In the genomic region with DNA sequence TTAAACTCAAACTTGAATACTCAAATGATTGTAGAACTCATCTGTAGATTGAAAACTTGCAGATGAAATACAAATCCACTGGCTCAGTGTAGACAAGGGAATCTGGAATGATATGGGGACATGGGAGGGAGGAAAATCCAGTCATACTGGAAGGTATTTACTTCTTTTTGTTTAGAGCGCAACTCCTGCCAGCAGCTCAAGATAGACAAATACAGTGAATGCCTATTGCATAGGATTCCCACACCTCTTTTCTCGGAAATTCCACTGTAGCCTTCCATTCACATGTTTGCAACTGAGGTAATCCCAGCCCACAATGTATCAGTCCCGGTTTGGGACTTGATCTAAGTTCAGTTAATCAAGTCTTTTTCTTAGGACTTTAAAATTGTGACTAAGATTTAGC, we compare ENCODE assay signal across 35 cellular contexts.
A peak's percentile ranks its signal among the peaks of the same experiment; 100 is the strongest.
DNase-seq lines count a peak whose midpoint lies in the region; ATAC-seq, FAIRE-seq and TF ChIP-seq lines count a peak whose summit lies in the region.
"Had no signal": no experiment of that assay in that cellular context is flagged by ENCODE, and none has a peak within 500 bp of the region (broad histone marks: within the 10 kb centered on the region; RNA-seq: fewer than 3 reads in every experiment).

No MANE protein-coding gene starts in this region.

- no peak overlapping the region for H3K18ac ChIP-seq in trophoblast cell (ENCODE audit: low read length)

- no peak overlapping the region for H2BK120ac ChIP-seq in trophoblast cell (ENCODE audit: insufficient read depth, low read length, poor library complexity)

- H2AFZ ChIP-seq in DND-41 (ENCODE audit: low read depth, low read length), result no peak overlapping the region
- no peak overlapping the region for H2AFZ ChIP-seq in trophoblast cell (ENCODE audit: insufficient read depth, low read length, poor library complexity)

- H3K27ac ChIP-seq in DND-41 (ENCODE audit: low read length), result 0 out of 2 replicates have a peak overlapping the region, but pooled peaks have one; percentile 11
- no peak overlapping the region for H3K27ac ChIP-seq in trophoblast cell (ENCODE audit: low read depth, low read length)
- H3K27ac ChIP-seq: 22Rv1; A549; BLaER1; BLaER1 treated with 17β-estradiol and CSF1 and Interleukin-3, amounts not matched to agents 10 nM and 100 nM; C4-2B had no signal

- intact Hi-C loops in MCF 10A (cut with micrococcal nuclease), result no loop called here

- BruUV-seq in MCF 10A (replicated peaks; lab: Mats Ljungman, UMichigan), result no TSS peak

- H3K9ac ChIP-seq in DND-41 (ENCODE audit: low read depth, low read length), result no peak overlapping the region
- no peak overlapping the region for H3K9ac ChIP-seq in trophoblast cell (ENCODE audit: low read length)
- H3K9ac ChIP-seq: BLaER1; BLaER1 treated with 17β-estradiol and CSF1 and Interleukin-3, amounts not matched to agents 10 nM and 100 nM had no signal

- H3K4me1 ChIP-seq in DND-41 (ENCODE audit: insufficient read depth, low read length) (peaks cover 21% of the 10 kb centered on the region), trophoblast cell (ENCODE audit: control insufficient read depth in 1 of 2, insufficient read depth in 2 of 2, low read length in 2 of 2) (no peaks in the 10 kb centered on the region)
- H3K4me1 ChIP-seq: A549; BE2C; BLaER1; BLaER1 treated with 17β-estradiol and CSF1 and Interleukin-3, amounts not matched to agents 10 nM and 100 nM; Caco-2 had no signal

- CTCF ChIA-PET in MCF 10A (lab: Yijun Ruan, JAX), result interaction anchor here (0.6 kb wide), 2 partner anchors 196 to 294 kb away, joined by 3 read pairs; no protein-coding TSS in a partner anchor

- H4K20me1 ChIP-seq in DND-41 (ENCODE audit: insufficient read depth, low read length), result no peaks in the 10 kb centered on the region
- H4K20me1 ChIP-seq: BLaER1; BLaER1 treated with 17β-estradiol and CSF1 and Interleukin-3, amounts not matched to agents 10 nM and 100 nM had no signal

- H3K27me3 Mint-ChIP-seq in MCF 10A (ENCODE audit: insufficient read depth, unreplicated experiment), result no peaks in the 10 kb centered on the region
- H3K27me3 Mint-ChIP-seq: B cell; CD4-positive, alpha-beta T cell; CD8-positive, alpha-beta memory T cell had no signal

- no peak overlapping the region for H3K27ac Mint-ChIP-seq in MCF 10A (ENCODE audit: low read depth, unreplicated experiment)
- H3K27ac Mint-ChIP-seq: B cell; CD14-positive monocyte; CD4-positive, alpha-beta memory T cell; CD4-positive, alpha-beta T cell; CD4-positive, CD25-positive, alpha-beta regulatory T cell; CD8-positive, alpha-beta memory T cell; CD8-positive, alpha-beta T cell had no signal

- DNase-seq in D721Med (ENCODE audit: insufficient read length, low spot score), result no peak
- DNase-seq in DND-41, result no peak
- peak; percentile 16 for DNase-seq in astrocyte of the hippocampus (ENCODE audit: low read depth, low spot score)
- DNase-seq in trophoblast cell, result peak; percentile 52 to 85
- DNase-seq in MCF 10A (ENCODE audit: unreplicated experiment), result no peak
- no peak for DNase-seq in iPS-NIHi11 (ENCODE audit: low spot score)
- no peak for DNase-seq in activated gamma-delta T cell (lab: John Stamatoyannopoulos, UW)
- DNase-seq in NCI-H226, result no peak
- DNase-seq: 8988T; ACHN; AML-193; BE2C; C1 segment of cervical spinal cord; Caco-2; Calu3; CD4-positive, alpha-beta memory T cell; CD4-positive, alpha-beta T cell; CD4-positive, CD25-positive, alpha-beta regulatory T cell; CD8-positive, alpha-beta memory T cell; CD8-positive, alpha-beta T cell; COR-L47; DMS 273 treated with DMSO at 0.1 percent for 48 hours; DMS153; DMS53; DMS79; DMS79 treated with DMSO at 0.1 percent for 48 hours; EL had no signal

- peak; percentile 21 for FAIRE-seq in D721Med (lab: Jason Lieb, UNC)
- FAIRE-seq: A204.1, A549 had no signal

- H4K91ac ChIP-seq in trophoblast cell (ENCODE audit: low read depth, low read length), result no peak overlapping the region

- no peak overlapping the region for H3K14ac ChIP-seq in trophoblast cell (ENCODE audit: low read length)

- no peak for ATAC-seq in DND-41 (ENCODE audit: insufficient read depth, low read depth)
- ATAC-seq: A549; CD8-positive, alpha-beta T cell had no signal

- H3K4me2 ChIP-seq in DND-41 (ENCODE audit: insufficient read depth, low read length) (no peak overlapping the region), trophoblast cell (ENCODE audit: low read length) (no peak overlapping the region)
- H3K4me2 ChIP-seq: A549; BLaER1; BLaER1 treated with 17β-estradiol and CSF1 and Interleukin-3, amounts not matched to agents 10 nM and 100 nM had no signal

- H3K9me3 ChIP-seq in DND-41 (ENCODE audit: insufficient read depth, low read length, severe bottlenecking) (peaks cover 2% of the 10 kb centered on the region), trophoblast cell (ENCODE audit: insufficient read depth, low read depth, low read length) (no peaks in the 10 kb centered on the region)
- H3K9me3 ChIP-seq: A549, BE2C had no signal

- H3K4ac ChIP-seq in trophoblast cell (ENCODE audit: low read depth, low read length), result no peak overlapping the region

- H3K9me3 Mint-ChIP-seq in MCF 10A (ENCODE audit: unreplicated experiment), result peaks cover 8% of the 10 kb centered on the region
- H3K9me3 Mint-ChIP-seq: CD4-positive, alpha-beta T cell; CD8-positive, alpha-beta T cell had no signal

- H3K4me3 ChIP-seq in DND-41 (ENCODE audit: low read depth in 1 of 2, low read length in 2 of 2) (no peak overlapping the region), trophoblast cell (ENCODE audit: low read depth, low read length) (no peak overlapping the region)
- H3K4me3 ChIP-seq: A549; BLaER1; BLaER1 treated with 17β-estradiol and CSF1 and Interleukin-3, amounts not matched to agents 10 nM and 100 nM had no signal

- no peak overlapping the region for H4K12ac ChIP-seq in trophoblast cell (ENCODE audit: low read depth, low read length)

- TF ChIP-seq CTCF in D721Med (IDR thresholded peaks at IDR 0.05; ENCODE audit: insufficient read depth, missing control alignments) (no peak), DND-41 (IDR thresholded peaks at IDR 0.05; ENCODE audit: borderline replicate concordance, extremely low read depth, low read length, poor library complexity, severe bottlenecking) (no peak), MCF 10A (IDR thresholded peaks at IDR 0.05; ENCODE audit: unreplicated experiment) (no peak)

- H2AK5ac ChIP-seq in trophoblast cell (ENCODE audit: low read length), result no peak overlapping the region

- no peak overlapping the region for H2BK12ac ChIP-seq in trophoblast cell (ENCODE audit: low read length)

- no peak overlapping the region for H3K4me3 Mint-ChIP-seq in MCF 10A (ENCODE audit: unreplicated experiment)
- H3K4me3 Mint-ChIP-seq: B cell; CD14-positive monocyte; CD4-positive, alpha-beta memory T cell; CD4-positive, alpha-beta T cell; CD8-positive, alpha-beta memory T cell; CD8-positive, alpha-beta T cell had no signal

- POLR2A ChIA-PET in MCF 10A (lab: Yijun Ruan, JAX), result interaction anchor here (1.3 kb wide), 2 partner anchors 13 to 58 kb away, joined by 4 to 5 read pairs; no protein-coding TSS in a partner anchor

- no peaks in the 10 kb centered on the region for H3K79me1 ChIP-seq in trophoblast cell (ENCODE audit: low read length)

- no peak overlapping the region for H4K8ac ChIP-seq in trophoblast cell (ENCODE audit: low read depth, low read length)

- H2BK5ac ChIP-seq in trophoblast cell (ENCODE audit: low read depth, low read length, poor library complexity), result no peak overlapping the region

- no peak overlapping the region for H3K23ac ChIP-seq in trophoblast cell (ENCODE audit: low read length)

- no peaks in the 10 kb centered on the region for H3K4me1 Mint-ChIP-seq in MCF 10A (ENCODE audit: insufficient read depth, unreplicated experiment)
- H3K4me1 Mint-ChIP-seq: B cell; CD14-positive monocyte; CD4-positive, alpha-beta memory T cell; CD4-positive, CD25-positive, alpha-beta regulatory T cell; CD8-positive, alpha-beta memory T cell had no signal

- peaks cover 23% of the 10 kb centered on the region for H3K36me3 ChIP-seq in DND-41 (ENCODE audit: insufficient read depth, low read length)
- H3K36me3 ChIP-seq in trophoblast cell (ENCODE audit: control insufficient read depth in 1 of 2, insufficient read depth in 2 of 2, low read length in 2 of 2), result no peaks in the 10 kb centered on the region
- H3K36me3 ChIP-seq: BE2C; BLaER1; BLaER1 treated with 17β-estradiol and CSF1 and Interleukin-3, amounts not matched to agents 10 nM and 100 nM had no signal

- no peaks in the 10 kb centered on the region for H3K36me3 Mint-ChIP-seq in MCF 10A (ENCODE audit: insufficient read depth, unreplicated experiment)
- H3K36me3 Mint-ChIP-seq: CD14-positive monocyte; CD4-positive, alpha-beta memory T cell; CD4-positive, CD25-positive, alpha-beta regulatory T cell; CD8-positive, alpha-beta T cell had no signal

- H3K79me2 ChIP-seq in DND-41 (ENCODE audit: insufficient read depth, low read length), result peaks cover 99% of the 10 kb centered on the region
- H3K79me2 ChIP-seq in trophoblast cell (ENCODE audit: control insufficient read depth, insufficient read depth, low read length, poor library complexity), result no peaks in the 10 kb centered on the region

- WGBS in trophoblast cell (ENCODE audit: extremely low coverage, insufficient coverage, insufficient read length), result no CpG with 5 or more reads among the region's 3 CpGs

- no peaks in the 10 kb centered on the region for H3K27me3 ChIP-seq in DND-41 (ENCODE audit: insufficient read depth, low read length, poor library complexity)
- no peaks in the 10 kb centered on the region for H3K27me3 ChIP-seq in trophoblast cell (ENCODE audit: insufficient read depth, low read length)
- H3K27me3 ChIP-seq: BE2C; BLaER1; BLaER1 treated with 17β-estradiol and CSF1 and Interleukin-3, amounts not matched to agents 10 nM and 100 nM had no signal

Comparison
In these comparisons a context has a peak if more than half of its experiments do, and no peak if none do; other contexts are left out.
1. DNase-seq: peak in astrocyte of the hippocampus (single experiment) and trophoblast cell (2 of 2); none in D721Med (single experiment), DND-41 (single experiment), MCF 10A (single experiment), iPS-NIHi11 (single experiment), activated gamma-delta T cell (single experiment) and NCI-H226 (single experiment).